Comparison of ENCODE assay signal across 8 cellular contexts in the genomic region with DNA sequence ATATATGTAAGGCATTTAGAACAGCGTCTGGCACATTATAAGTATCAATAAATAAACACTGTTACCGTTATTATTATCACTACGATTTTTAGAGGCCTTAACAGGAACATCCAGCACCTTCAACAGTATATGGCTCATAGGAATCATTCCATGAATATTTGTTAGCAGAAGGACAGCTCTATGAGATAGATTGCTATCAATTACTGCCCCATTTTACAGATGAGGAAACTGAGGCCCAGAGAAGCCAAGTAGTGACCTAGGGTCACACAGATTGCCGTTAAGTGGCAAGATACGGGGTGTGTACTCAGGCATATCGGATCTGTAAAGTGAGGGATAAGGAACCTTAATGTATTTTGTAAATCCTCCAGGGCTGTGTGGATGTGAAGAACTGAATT. TPM values are rescaled to one million over a fixed set of nuclear protein-coding genes. Genes with fewer than 3 reads are reported as not detected.
DNase-seq lines count a peak whose midpoint lies in the region; ATAC-seq, FAIRE-seq and TF ChIP-seq lines count a peak whose summit lies in the region.

No MANE protein-coding gene starts in this region.

- peak overlapping the region; percentile 98 for H3K27ac Mint-ChIP-seq in stimulated activated naive CD8-positive, alpha-beta T cell treated with anti-CD3 and anti-CD28 coated beads, Interleukin-15, Interleukin-2, amounts not matched to agents 100 ng/mL and 50 ng/mL, for 24 hours

- peak overlapping the region; percentile 98 to 99 for H3K27ac ChIP-seq in mucosa of rectum (ENCODE audit: low read depth in 2 of 2, low read length in 2 of 2)

- FAIRE-seq in bronchial epithelial cell (lab: Jason Lieb, UNC): no peak

- peaks cover 43% of the 10 kb centered on the region for H3K4me1 Mint-ChIP-seq in stimulated activated naive CD8-positive, alpha-beta T cell treated with anti-CD3 and anti-CD28 coated beads, Interleukin-15, Interleukin-2, amounts not matched to agents 100 ng/mL and 50 ng/mL, for 24 hours (ENCODE audit: low read depth)

- H3K4me1 ChIP-seq in mucosa of rectum (ENCODE audit: control insufficient read depth in 2 of 2, insufficient read depth in 2 of 2, low read length in 2 of 2): peaks cover 16 to 17% of the 10 kb centered on the region in 2 donors

- H3K27me3 ChIP-seq in bronchial epithelial cell (ENCODE audit: control insufficient read depth, insufficient read depth, low read length) (no peaks in the 10 kb centered on the region), mucosa of rectum (ENCODE audit: control insufficient read depth in 2 of 2, insufficient read depth in 2 of 2, low read length in 2 of 2) (no peaks in the 10 kb centered on the region)

- in situ Hi-C loops in GM13977 (cut with MboI; ENCODE audit: low pct_unique_long_range_greater_than_20kb, low sequenced_read_pairs, unreplicated experiment): no loop called here

- no peaks in the 10 kb centered on the region for H3K9me3 ChIP-seq in mucosa of rectum (ENCODE audit: control insufficient read depth in 2 of 2, low read length in 2 of 2)

- TF ChIP-seq CTCF in bronchial epithelial cell (IDR thresholded peaks at IDR 0.05; ENCODE audit: insufficient read depth, low read length, severe bottlenecking) (no peak), GM13977 (IDR thresholded peaks at IDR 0.05; ENCODE audit: extremely low read depth, insufficient read depth, missing control alignments) (no peak)

- H3K27me3 Mint-ChIP-seq in stimulated activated naive CD8-positive, alpha-beta T cell treated with anti-CD3 and anti-CD28 coated beads, Interleukin-15, Interleukin-2, amounts not matched to agents 100 ng/mL and 50 ng/mL, for 24 hours: no peaks in the 10 kb centered on the region

- peak overlapping the region; percentile 98 for H3K4me3 Mint-ChIP-seq in stimulated activated naive CD8-positive, alpha-beta T cell treated with anti-CD3 and anti-CD28 coated beads, Interleukin-15, Interleukin-2, amounts not matched to agents 100 ng/mL and 50 ng/mL, for 24 hours

- H3K36me3 Mint-ChIP-seq in stimulated activated naive CD8-positive, alpha-beta T cell treated with anti-CD3 and anti-CD28 coated beads, Interleukin-15, Interleukin-2, amounts not matched to agents 100 ng/mL and 50 ng/mL, for 24 hours (ENCODE audit: low read depth): peaks cover 10% of the 10 kb centered on the region

- H3K9ac ChIP-seq in mucosa of rectum (ENCODE audit: low read depth in 1 of 2, low read length in 2 of 2): peak overlapping the region; percentile 10 to 57

- H3K4me3 ChIP-seq in bronchial epithelial cell (ENCODE audit: low read depth, low read length): peak overlapping the region; percentile 21
- peak overlapping the region; percentile 86 to 92 for H3K4me3 ChIP-seq in mucosa of rectum (ENCODE audit: low read length in 2 of 2)

- H3K9me3 Mint-ChIP-seq in stimulated activated naive CD8-positive, alpha-beta T cell treated with anti-CD3 and anti-CD28 coated beads, Interleukin-15, Interleukin-2, amounts not matched to agents 100 ng/mL and 50 ng/mL, for 24 hours: no peaks in the 10 kb centered on the region

- ATAC-seq in stimulated activated naive CD8-positive, alpha-beta T cell treated with anti-CD3 and anti-CD28 coated beads, Interleukin-15, Interleukin-2, amounts not matched to agents 100 U/mL and 50 U/mL, for 24 hours: no peak

- H3K36me3 ChIP-seq in bronchial epithelial cell (ENCODE audit: control insufficient read depth, insufficient read depth, low read length) (peaks cover 4% of the 10 kb centered on the region), mucosa of rectum (ENCODE audit: control insufficient read depth in 2 of 2, insufficient read depth in 2 of 2, low read length in 2 of 2) (peaks cover 0 to 3% of the 10 kb centered on the region in 2 donors)

- DNase-seq in stimulated activated naive CD8-positive, alpha-beta T cell treated with anti-CD3 and anti-CD28 coated beads, Interleukin-15, Interleukin-2, amounts not matched to agents 100 U/mL and 50 U/mL, for 24 hours: no peak
- DNase-seq in bronchial epithelial cell (ENCODE audit: low read depth) (no peak), GM13977 (ENCODE audit: low spot score) (no peak), HCEC 1CT (no peak), NCI-H1105 treated with DMSO at 0.1 percent for 48 hours (lab: John Stamatoyannopoulos, UW) (no peak), NCI-H446 treated with DMSO at 0.1 percent for 48 hours (lab: John Stamatoyannopoulos, UW) (no peak)

RNA-seq across cellular contexts. Expression of a gene that starts 0.5 kb away (rescaled TPM):
- total RNA-seq in bronchial epithelial cell: 85.3 and 126 TPM in 2 replicates

RNA-seq across cellular contexts. Expression of a gene that starts 29.4 kb away (rescaled TPM):
- total RNA-seq in bronchial epithelial cell: 0.79 TPM in 1 of 2 replicates, not detected in the other

RNA-seq across cellular contexts. Expression of a gene that starts 30.3 kb away (rescaled TPM):
- total RNA-seq in bronchial epithelial cell: 13.7 and 13.8 TPM in 2 replicates
